31 cellular contexts compared by ENCODE assay signal in the genomic region with DNA sequence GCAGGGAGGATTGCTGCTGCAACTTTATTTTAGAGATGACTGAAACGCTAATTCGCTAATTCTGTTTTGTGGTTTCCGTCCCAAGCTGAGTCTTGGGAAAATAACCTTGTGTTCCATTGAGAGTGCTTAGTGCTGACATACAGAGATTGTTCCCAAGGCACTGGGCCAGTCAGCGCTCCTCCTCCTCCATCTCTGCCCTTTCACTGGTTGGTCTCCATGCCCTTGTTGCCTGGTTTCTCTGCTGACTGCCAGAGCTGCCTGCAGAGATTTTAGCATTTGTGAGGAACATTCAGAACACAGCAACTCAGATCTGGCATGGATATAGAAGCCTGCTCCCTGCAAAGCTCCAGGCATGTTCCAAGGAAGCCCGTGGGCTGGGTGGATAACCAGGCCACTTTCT.
DNase-seq lines count a peak whose midpoint lies in the region; ATAC-seq and TF ChIP-seq lines count a peak whose summit lies in the region.
"Had no signal": no experiment of that assay in that cellular context is flagged by ENCODE, and none has a peak within 500 bp of the region (broad histone marks: within the 10 kb centered on the region; RNA-seq: fewer than 3 reads in every experiment).

No MANE protein-coding gene starts in this region.

- no peak for TF ChIP-seq POLR2A in thyroid gland (IDR thresholded peaks at IDR 0.05)

- POLR2A ChIA-PET in Caco-2 (lab: Charles Lee), result no interaction called here

- H3K4me1 ChIP-seq in endodermal cell (ENCODE audit: control insufficient read depth, insufficient read depth, low read length) (no peaks in the 10 kb centered on the region), upper lobe of right lung (no peaks in the 10 kb centered on the region), Caco-2 (no peaks in the 10 kb centered on the region), thyroid gland (no peaks in the 10 kb centered on the region)
- H3K4me1 ChIP-seq: ascending aorta, gastrocnemius medialis, left lung, psoas muscle had no signal

- H3K36me3 Mint-ChIP-seq in endodermal cell (ENCODE audit: low read depth) (no peaks in the 10 kb centered on the region), Caco-2 (ENCODE audit: insufficient read depth, unreplicated experiment) (no peaks in the 10 kb centered on the region)
- no peaks in the 10 kb centered on the region for H3K36me3 Mint-ChIP-seq in activated CD4-positive, alpha-beta T cell treated with anti-CD3 and anti-CD28 coated beads, Interleukin-2, amount 10 ng/mL, durations not matched to agents 24 days and 14 days (ENCODE audit: low read depth)
- H3K36me3 Mint-ChIP-seq: activated CD8-positive, alpha-beta memory T cell treated with anti-CD3 and anti-CD28 coated beads, Interleukin-2, amount 10 ng/mL, durations not matched to agents 7 days and 5 days had no signal

- no peak overlapping the region for H3K9ac ChIP-seq in endodermal cell (ENCODE audit: extremely low read depth, low read length, poor library complexity, severe bottlenecking)
- H3K9ac ChIP-seq: SK-N-SH had no signal

- no peak overlapping the region for H3K4me3 Mint-ChIP-seq in endodermal cell
- no peak overlapping the region for H3K4me3 Mint-ChIP-seq in Caco-2 (ENCODE audit: unreplicated experiment)
- H3K4me3 Mint-ChIP-seq in activated CD4-positive, alpha-beta T cell treated with anti-CD3 and anti-CD28 coated beads, Interleukin-2, amount 10 ng/mL, durations not matched to agents 24 days and 14 days, result no peak overlapping the region
- H3K4me3 Mint-ChIP-seq: activated CD8-positive, alpha-beta memory T cell treated with anti-CD3 and anti-CD28 coated beads, Interleukin-2, amount 10 ng/mL, durations not matched to agents 7 days and 5 days; activated naive CD8-positive, alpha-beta T cell treated with anti-CD3 and anti-CD28 coated beads for 36 hours; activated T-cell treated with anti-CD3 and anti-CD28 coated beads, Interleukin-2, amount 50 U/mL, for 4 hours had no signal

- ATAC-seq in upper lobe of right lung (no peak), left colon (no peak)
- ATAC-seq: activated CD8-positive, alpha-beta memory T cell treated with anti-CD3 and anti-CD28 coated beads, Interleukin-2, amount 10 ng/mL, durations not matched to agents 7 days and 5 days; activated T-cell treated with anti-CD3 and anti-CD28 coated beads, Interleukin-2, amount 50 U/mL, for 4 hours; gastrocnemius medialis; HepG2; left lung; psoas muscle; Right ventricle myocardium inferior had no signal

- H3K27me3 Mint-ChIP-seq in endodermal cell (ENCODE audit: insufficient read depth) (peaks cover 4% of the 10 kb centered on the region), Caco-2 (ENCODE audit: insufficient read depth, unreplicated experiment) (peaks cover 7% of the 10 kb centered on the region)
- no peaks in the 10 kb centered on the region for H3K27me3 Mint-ChIP-seq in activated CD4-positive, alpha-beta T cell treated with anti-CD3 and anti-CD28 coated beads, Interleukin-2, amount 10 ng/mL, durations not matched to agents 24 days and 14 days
- H3K27me3 Mint-ChIP-seq: activated CD8-positive, alpha-beta memory T cell treated with anti-CD3 and anti-CD28 coated beads, Interleukin-2, amount 10 ng/mL, durations not matched to agents 7 days and 5 days; activated naive CD8-positive, alpha-beta T cell treated with anti-CD3 and anti-CD28 coated beads for 36 hours had no signal

- H3K9me3 ChIP-seq in endodermal cell (ENCODE audit: control insufficient read depth, low read length) (peaks cover 12% of the 10 kb centered on the region), upper lobe of right lung (peaks cover 16% of the 10 kb centered on the region), Caco-2 (peaks cover 18% of the 10 kb centered on the region), thyroid gland (no peaks in the 10 kb centered on the region)
- H3K9me3 ChIP-seq: gastrocnemius medialis, neutrophil had no signal

- WGBS in endodermal cell (ENCODE audit: insufficient coverage in 1 of 2, insufficient read length in 1 of 2), 2 experiments, result 85 to 91% methylated on average over 4 to 5 of the region's 5 CpGs
- WGBS in thyroid gland, 2 donors, result 90 to 94% methylated on average over 5 of the region's 5 CpGs

- peaks cover 17% of the 10 kb centered on the region for H3K9me3 Mint-ChIP-seq in endodermal cell
- H3K9me3 Mint-ChIP-seq in Caco-2 (ENCODE audit: unreplicated experiment), result peaks cover 29% of the 10 kb centered on the region
- H3K9me3 Mint-ChIP-seq in activated CD4-positive, alpha-beta T cell treated with anti-CD3 and anti-CD28 coated beads, Interleukin-2, amount 10 ng/mL, durations not matched to agents 24 days and 14 days, result peaks cover 12% of the 10 kb centered on the region

- H3K27ac ChIP-seq in endodermal cell (ENCODE audit: low read depth, low read length), result no peak overlapping the region
- H3K27ac ChIP-seq in upper lobe of right lung, result no peak overlapping the region
- no peak overlapping the region for H3K27ac ChIP-seq in thyroid gland
- H3K27ac ChIP-seq: ascending aorta, C4-2B, gastrocnemius medialis, hepatocyte, left lung, neutrophil, PC-9, psoas muscle had no signal

- H3K4me3 ChIP-seq in endodermal cell (ENCODE audit: low read length) (no peak overlapping the region), upper lobe of right lung (no peak overlapping the region), Caco-2 (ENCODE audit: low read depth, low read length) (no peak overlapping the region), thyroid gland (replicated peaks in 1 of 3) (no peak overlapping the region)
- H3K4me3 ChIP-seq: ascending aorta, gastrocnemius medialis, hepatocyte, left lung, PC-9, psoas muscle had no signal

- intact Hi-C loops in upper lobe of right lung (cut with DNase I) (no loop called here), Caco-2 (cut with micrococcal nuclease; ENCODE audit: unreplicated experiment) (no loop called here), thyroid gland (cut with DNase I) (no loop called here), left colon (cut with DNase I, micrococcal nuclease) (no loop called here)
- intact Hi-C loops in activated CD4-positive, alpha-beta T cell treated with anti-CD3 and anti-CD28 coated beads, Interleukin-2, amount 10 ng/mL, durations not matched to agents 24 days and 14 days (cut with micrococcal nuclease), result no loop called here

- H3K27me3 ChIP-seq in endodermal cell (ENCODE audit: control insufficient read depth, insufficient read depth, low read length, poor library complexity, severe bottlenecking) (no peaks in the 10 kb centered on the region), upper lobe of right lung (no peaks in the 10 kb centered on the region), Caco-2 (replicated peaks; ENCODE audit: control insufficient read depth, insufficient read depth, low read length) (no peaks in the 10 kb centered on the region), thyroid gland (no peaks in the 10 kb centered on the region)
- H3K27me3 ChIP-seq: ascending aorta, gastrocnemius medialis, hepatocyte, left lung, neutrophil had no signal

- CTCF ChIA-PET in Caco-2 (lab: Charles Lee), result no interaction called here

- no TSS peak for BruUV-seq in Caco-2 (replicated peaks; lab: Mats Ljungman, UMichigan)

- TF ChIP-seq CTCF in endodermal cell (conservative IDR thresholded peaks at IDR 0.05) (no peak), upper lobe of right lung (IDR thresholded peaks at IDR 0.05) (no peak), Caco-2 (IDR thresholded peaks at IDR 0.05; ENCODE audit: insufficient read depth in 1 of 2, low read depth in 1 of 2, low read length in 1 of 2, severe bottlenecking in 1 of 2, unreplicated experiment in 1 of 2) (no peak), thyroid gland (IDR thresholded peaks at IDR 0.05) (no peak)

- H3K4me1 Mint-ChIP-seq in endodermal cell (no peaks in the 10 kb centered on the region), Caco-2 (ENCODE audit: low read depth, unreplicated experiment) (no peaks in the 10 kb centered on the region)
- H3K4me1 Mint-ChIP-seq in activated CD4-positive, alpha-beta T cell treated with anti-CD3 and anti-CD28 coated beads, Interleukin-2, amount 10 ng/mL, durations not matched to agents 24 days and 14 days, result no peaks in the 10 kb centered on the region
- H3K4me1 Mint-ChIP-seq: activated CD8-positive, alpha-beta memory T cell treated with anti-CD3 and anti-CD28 coated beads, Interleukin-2, amount 10 ng/mL, durations not matched to agents 7 days and 5 days; activated naive CD8-positive, alpha-beta T cell treated with anti-CD3 and anti-CD28 coated beads for 36 hours had no signal

- no peak overlapping the region for H3K27ac Mint-ChIP-seq in endodermal cell
- H3K27ac Mint-ChIP-seq in Caco-2 (ENCODE audit: unreplicated experiment), result no peak overlapping the region
- no peak overlapping the region for H3K27ac Mint-ChIP-seq in activated CD4-positive, alpha-beta T cell treated with anti-CD3 and anti-CD28 coated beads, Interleukin-2, amount 10 ng/mL, durations not matched to agents 24 days and 14 days
- H3K27ac Mint-ChIP-seq: activated CD8-positive, alpha-beta memory T cell treated with anti-CD3 and anti-CD28 coated beads, Interleukin-2, amount 10 ng/mL, durations not matched to agents 7 days and 5 days; activated naive CD8-positive, alpha-beta T cell treated with anti-CD3 and anti-CD28 coated beads for 36 hours had no signal

- DNase-seq in amygdala (lab: John Stamatoyannopoulos, UW), result peak in 36 of 56 donors; percentile 5 to 79 (median 38)
- DNase-seq in endodermal cell, result peak; percentile 29
- DNase-seq in medulla oblongata (ENCODE audit: extremely low spot score), result peak; percentile 72
- peak; percentile 3 for DNase-seq in upper lobe of right lung
- DNase-seq in Caco-2, result no peak
- DNase-seq in thyroid gland, result no peak
- DNase-seq in left colon, result no peak
- DNase-seq in activated CD4-positive, alpha-beta T cell treated with anti-CD3 and anti-CD28 coated beads, Interleukin-2, amount 10 ng/mL, durations not matched to agents 24 days and 14 days, result no peak
- DNase-seq: activated CD4-positive, CD25-positive, alpha-beta regulatory T cell; activated CD8-positive, alpha-beta memory T cell treated with anti-CD3 and anti-CD28 coated beads, Interleukin-2, amount 10 ng/mL, durations not matched to agents 7 days and 5 days; activated gamma-delta T cell; activated naive CD8-positive, alpha-beta T cell treated with anti-CD3 and anti-CD28 coated beads for 36 hours; activated T-cell treated with anti-CD3 and anti-CD28 coated beads, Interleukin-2, amount 50 U/mL, for 4 hours; Calu3; gastrocnemius medialis; Karpas-422; left lung; NCI-H1417 treated with DMSO at 0.1 percent for 48 hours; NCI-H2081 treated with DMSO at 0.1 percent for 48 hours; NCI-H226; PC-9; psoas muscle; SK-N-SH; stimulated activated CD4-positive, alpha-beta T cell treated with anti-CD3 and anti-CD28 coated beads, Interleukin-15, amount 100 ng/mL, for 24 hours; stimulated activated CD4-positive, alpha-beta T cell treated with anti-CD3 and anti-CD28 coated beads, Interleukin-4, amount 100 ng/mL, for 4 hours had no signal

- no peaks in the 10 kb centered on the region for H3K36me3 ChIP-seq in endodermal cell (ENCODE audit: control insufficient read depth, insufficient read depth, low read length)
- H3K36me3 ChIP-seq in upper lobe of right lung, result no peaks in the 10 kb centered on the region
- no peaks in the 10 kb centered on the region for H3K36me3 ChIP-seq in Caco-2 (ENCODE audit: control insufficient read depth, insufficient read depth, low read length)
- no peaks in the 10 kb centered on the region for H3K36me3 ChIP-seq in thyroid gland
- H3K36me3 ChIP-seq: ascending aorta, gastrocnemius medialis, left lung, neutrophil had no signal

Comparison
In these comparisons a context has a peak if more than half of its experiments do, and no peak if none do; other contexts are left out.
1. DNase-seq: peak in amygdala (36 of 56), endodermal cell (single experiment), medulla oblongata (single experiment) and upper lobe of right lung (single experiment); none in Caco-2 (0 of 2), thyroid gland (0 of 2), left colon (0 of 2) and activated CD4-positive, alpha-beta T cell treated with anti-CD3 and anti-CD28 coated beads, Interleukin-2, amount 10 ng/mL, durations not matched to agents 24 days and 14 days (single experiment).